ENCODE assay signal across 17 cellular contexts in the genomic region with DNA sequence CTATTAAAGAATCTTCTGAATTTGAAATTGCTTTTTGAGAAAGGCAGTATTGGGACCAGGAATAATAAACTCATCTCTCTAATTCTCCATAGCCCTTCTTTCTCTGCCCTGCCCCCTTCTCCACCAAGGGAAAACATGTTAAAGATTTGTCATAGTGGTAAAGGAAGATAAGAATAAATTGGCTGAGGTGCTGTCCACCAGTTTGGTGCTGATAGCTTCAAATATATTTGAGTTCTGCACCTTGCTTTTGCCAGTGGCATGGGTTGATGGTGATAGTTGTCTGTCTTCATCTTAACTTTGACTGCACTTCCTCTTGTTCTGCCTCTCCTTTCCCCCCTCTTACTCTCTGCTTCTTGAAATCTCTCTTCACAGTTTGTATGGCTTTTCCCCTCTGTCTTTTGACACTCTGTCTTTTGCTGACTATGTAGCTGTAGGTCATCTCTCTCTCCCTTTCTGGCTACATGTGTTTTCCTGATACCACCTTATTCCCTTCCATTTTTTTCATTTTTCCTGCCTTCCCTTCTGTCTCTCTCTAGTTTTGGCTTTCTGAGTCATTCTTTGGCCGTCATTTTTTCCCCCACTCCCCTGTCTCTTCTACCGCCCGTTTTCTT. TPM values are rescaled to one million over a fixed set of nuclear protein-coding genes. Genes with fewer than 3 reads are reported as not detected.
DNase-seq lines count a peak whose midpoint lies in the region; TF ChIP-seq lines count a peak whose summit lies in the region.
"Had no signal": no experiment of that assay in that cellular context is flagged by ENCODE, and none has a peak within 500 bp of the region (broad histone marks: within the 10 kb centered on the region; RNA-seq: fewer than 3 reads in every experiment).

No MANE protein-coding gene starts in this region.

- peaks cover 14% of the 10 kb centered on the region for H3K36me3 Mint-ChIP-seq in activated naive CD4-positive, alpha-beta T cell treated with anti-CD3 and anti-CD28 coated beads, Interleukin-2, amount 50 U/mL, for 24 hours
- peaks cover 5% of the 10 kb centered on the region for H3K36me3 Mint-ChIP-seq in activated naive CD4-positive, alpha-beta T cell treated with anti-CD3 and anti-CD28 coated beads, Interleukin-2, amount 10 ng/mL, durations not matched to agents 7 days and 5 days
- H3K36me3 Mint-ChIP-seq in nephron progenitor cell (ENCODE audit: low read depth), result peaks cover 12% of the 10 kb centered on the region

- intact Hi-C loops in mammary epithelial cell (cut with micrococcal nuclease), result no loop called here

- H3K27ac ChIP-seq in mammary epithelial cell (ENCODE audit: insufficient read depth, low read depth, low read length), result no peak overlapping the region
- H3K27ac ChIP-seq: foreskin keratinocyte, sigmoid colon had no signal

- H3K27ac Mint-ChIP-seq in activated naive CD4-positive, alpha-beta T cell treated with anti-CD3 and anti-CD28 coated beads, Interleukin-2, amount 50 U/mL, for 24 hours, result peak overlapping the region; percentile 56
- H3K27ac Mint-ChIP-seq in activated naive CD4-positive, alpha-beta T cell treated with anti-CD3 and anti-CD28 coated beads, Interleukin-2, amount 10 ng/mL, durations not matched to agents 7 days and 5 days, result no peak overlapping the region
- peak overlapping the region; percentile 29 for H3K27ac Mint-ChIP-seq in nephron progenitor cell
- H3K27ac Mint-ChIP-seq: activated naive CD8-positive, alpha-beta T cell treated with anti-CD3 and anti-CD28 coated beads, Interleukin-2, amount 50 U/mL, for 24 hours; WTC11 had no signal

- dilution Hi-C loops in mammary epithelial cell (cut with HindIII; ENCODE audit: low sequenced_read_pairs), result no loop called here

- no peaks in the 10 kb centered on the region for H3K4me1 ChIP-seq in mammary epithelial cell (ENCODE audit: insufficient read depth, low read length)

- no peak overlapping the region for H3K4me2 ChIP-seq in mammary epithelial cell (ENCODE audit: insufficient read depth, low read depth, low read length)

- H3K9me3 Mint-ChIP-seq in activated naive CD4-positive, alpha-beta T cell treated with anti-CD3 and anti-CD28 coated beads, Interleukin-2, amount 50 U/mL, for 24 hours, result peaks cover 6% of the 10 kb centered on the region
- H3K9me3 Mint-ChIP-seq in activated naive CD4-positive, alpha-beta T cell treated with anti-CD3 and anti-CD28 coated beads, Interleukin-2, amount 10 ng/mL, durations not matched to agents 7 days and 5 days, result no peaks in the 10 kb centered on the region
- peaks cover 11% of the 10 kb centered on the region for H3K9me3 Mint-ChIP-seq in nephron progenitor cell

- CTCF ChIA-PET in activated naive CD4-positive, alpha-beta T cell treated with anti-CD3 and anti-CD28 coated beads, Interleukin-2, amount 10 ng/mL, durations not matched to agents 7 days and 5 days (lab: Charles Lee), result no interaction called here
- CTCF ChIA-PET in mammary epithelial cell (lab: Charles Lee; ENCODE audit: low non-redundant PET), result no interaction called here

- peaks cover 18% of the 10 kb centered on the region for H3K4me1 Mint-ChIP-seq in activated naive CD4-positive, alpha-beta T cell treated with anti-CD3 and anti-CD28 coated beads, Interleukin-2, amount 50 U/mL, for 24 hours
- no peaks in the 10 kb centered on the region for H3K4me1 Mint-ChIP-seq in activated naive CD4-positive, alpha-beta T cell treated with anti-CD3 and anti-CD28 coated beads, Interleukin-2, amount 10 ng/mL, durations not matched to agents 7 days and 5 days
- H3K4me1 Mint-ChIP-seq in nephron progenitor cell, result peaks cover 15% of the 10 kb centered on the region

- no TSS peak for BruUV-seq in mammary epithelial cell (replicated peaks; lab: Mats Ljungman, UMichigan)

- H3K9me3 ChIP-seq in mammary epithelial cell (replicated peaks; ENCODE audit: insufficient read depth, low read length), result no peaks in the 10 kb centered on the region
- H3K9me3 ChIP-seq: sigmoid colon had no signal

- 98% methylated on average over 3 of the region's 3 CpGs for WGBS in mammary epithelial cell (ENCODE audit: low coverage, missing lambda C conversion rate)

- peaks cover 13% of the 10 kb centered on the region for H3K79me2 ChIP-seq in mammary epithelial cell (ENCODE audit: insufficient read depth, low read length)

- H3K9ac ChIP-seq in mammary epithelial cell (ENCODE audit: insufficient read depth, low read length), result no peak overlapping the region

- H3K36me3 ChIP-seq in mammary epithelial cell (ENCODE audit: insufficient read depth, low read length), result no peaks in the 10 kb centered on the region
- H3K36me3 ChIP-seq: sigmoid colon had no signal

- TF ChIP-seq CTCF in mammary epithelial cell (conservative IDR thresholded peaks at IDR 0.05 in 1 of 2, IDR thresholded peaks at IDR 0.05 in 1 of 2; ENCODE audit: extremely low read depth in 1 of 2, insufficient read depth in 1 of 2, low read depth in 1 of 2, low read length in 2 of 2) (no peak), nephron progenitor cell (IDR thresholded peaks at IDR 0.05) (no peak)

- no peak overlapping the region for H3K4me3 ChIP-seq in mammary epithelial cell (replicated peaks in 1 of 3; ENCODE audit: insufficient read depth in 1 of 3, low read depth in 2 of 3, low read length in 3 of 3)
- H3K4me3 ChIP-seq: sigmoid colon had no signal

- in situ Hi-C loops in mammary epithelial cell (cut with MboI; ENCODE audit: low sequenced_read_pairs in 2 of 2), result no loop called here

- no peak for DNase-seq in activated naive CD4-positive, alpha-beta T cell treated with anti-CD3 and anti-CD28 coated beads, Interleukin-2, amount 10 ng/mL, durations not matched to agents 7 days and 5 days
- DNase-seq in NAMALWA (ENCODE audit: low spot score) (peak; percentile 12), mammary epithelial cell (peak; percentile 3), nephron progenitor cell (no peak), GF-D8 (lab: John Stamatoyannopoulos, UW) (no peak), NCI-H1417 (lab: John Stamatoyannopoulos, UW) (no peak), amygdala (lab: John Stamatoyannopoulos, UW) (no peak)
- DNase-seq: activated naive CD8-positive, alpha-beta T cell treated with anti-CD3 and anti-CD28 coated beads, Interleukin-2, amount 50 U/mL, for 24 hours; CD4-positive, CD25-positive, alpha-beta regulatory T cell; foreskin keratinocyte; left colon; NCI-H1417 treated with DMSO at 0.1 percent for 48 hours; NCI-H345; sigmoid colon; stimulated activated CD4-positive, alpha-beta T cell treated with anti-CD3 and anti-CD28 coated beads, Interleukin-1b, Interleukin-23, amount 100 ng/mL, for 48 hours had no signal

- no peak overlapping the region for H2AFZ ChIP-seq in mammary epithelial cell (ENCODE audit: low read depth, low read length)

- H3K27me3 Mint-ChIP-seq in activated naive CD4-positive, alpha-beta T cell treated with anti-CD3 and anti-CD28 coated beads, Interleukin-2, amount 50 U/mL, for 24 hours, result no peaks in the 10 kb centered on the region
- H3K27me3 Mint-ChIP-seq in activated naive CD4-positive, alpha-beta T cell treated with anti-CD3 and anti-CD28 coated beads, Interleukin-2, amount 10 ng/mL, durations not matched to agents 7 days and 5 days, result no peaks in the 10 kb centered on the region
- no peaks in the 10 kb centered on the region for H3K27me3 Mint-ChIP-seq in nephron progenitor cell (ENCODE audit: low read depth, poor library complexity)
- H3K27me3 Mint-ChIP-seq: activated naive CD8-positive, alpha-beta T cell treated with anti-CD3 and anti-CD28 coated beads, Interleukin-2, amount 50 U/mL, for 24 hours; CD4-positive, CD25-positive, alpha-beta regulatory T cell had no signal

- no peak overlapping the region for H3K4me3 Mint-ChIP-seq in activated naive CD4-positive, alpha-beta T cell treated with anti-CD3 and anti-CD28 coated beads, Interleukin-2, amount 50 U/mL, for 24 hours
- H3K4me3 Mint-ChIP-seq in activated naive CD4-positive, alpha-beta T cell treated with anti-CD3 and anti-CD28 coated beads, Interleukin-2, amount 10 ng/mL, durations not matched to agents 7 days and 5 days, result no peak overlapping the region
- no peak overlapping the region for H3K4me3 Mint-ChIP-seq in nephron progenitor cell
- H3K4me3 Mint-ChIP-seq: activated naive CD8-positive, alpha-beta T cell treated with anti-CD3 and anti-CD28 coated beads, Interleukin-2, amount 50 U/mL, for 24 hours; CD4-positive, CD25-positive, alpha-beta regulatory T cell; WTC11 had no signal

- H4K20me1 ChIP-seq in mammary epithelial cell (ENCODE audit: insufficient read depth, low read length), result no peaks in the 10 kb centered on the region

- no peaks in the 10 kb centered on the region for H3K27me3 ChIP-seq in mammary epithelial cell (ENCODE audit: insufficient read depth, low read length)
- H3K27me3 ChIP-seq: foreskin keratinocyte, sigmoid colon had no signal

RNA-seq across cellular contexts. Expression of a gene that starts 56.6 kb away (rescaled TPM):
- total RNA-seq in mammary epithelial cell, result 10 to 100 TPM; 55.2 to 95.3 TPM
- polyA plus RNA-seq in mammary epithelial cell, result 81.2 TPM
- 62.5 TPM for polyA minus RNA-seq in mammary epithelial cell

Comparison
In these comparisons a context has a peak if more than half of its experiments do, and no peak if none do; other contexts are left out.
1. DNase-seq: peak in NAMALWA (single experiment) and mammary epithelial cell (single experiment); none in activated naive CD4-positive, alpha-beta T cell treated with anti-CD3 and anti-CD28 coated beads, Interleukin-2, amount 10 ng/mL, durations not matched to agents 7 days and 5 days (single experiment), nephron progenitor cell (single experiment), GF-D8 (single experiment), NCI-H1417 (0 of 3) and amygdala (0 of 56).